In the genomic region with DNA sequence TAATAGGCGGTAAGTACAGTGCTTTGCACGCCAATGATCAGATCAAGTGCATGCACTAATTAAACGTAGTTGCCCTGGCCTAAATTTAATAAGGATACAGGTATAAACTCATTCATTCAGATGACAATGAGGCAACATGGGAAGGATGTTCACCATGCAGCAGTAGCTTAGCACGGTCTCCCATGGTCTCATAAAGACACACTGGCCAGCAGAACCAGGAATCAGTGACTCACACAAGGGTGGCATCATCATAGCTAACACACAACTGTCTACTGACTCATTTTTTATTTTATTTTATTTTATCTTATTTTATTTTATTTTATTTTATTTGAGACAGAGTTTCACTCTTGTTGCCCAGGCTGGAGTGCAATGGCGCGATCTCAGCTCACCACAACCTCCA, we compare ENCODE assay signal across 22 cellular contexts. TPM values are rescaled to one million over a fixed set of nuclear protein-coding genes. Genes with fewer than 3 reads are reported as not detected.
A peak's percentile ranks its signal among the peaks of the same experiment; 100 is the strongest.
DNase-seq lines count a peak whose midpoint lies in the region; ATAC-seq, FAIRE-seq and TF ChIP-seq lines count a peak whose summit lies in the region.
"Had no signal": no experiment of that assay in that cellular context is flagged by ENCODE, and none has a peak within 500 bp of the region (broad histone marks: within the 10 kb centered on the region; RNA-seq: fewer than 3 reads in every experiment).

No MANE protein-coding gene starts in this region.

- TF ChIP-seq CTCF in bronchial epithelial cell (IDR thresholded peaks at IDR 0.05; ENCODE audit: insufficient read depth, low read length, severe bottlenecking) (no peak), lower leg skin (IDR thresholded peaks at IDR 0.05) (no peak), HepG2 (CRISPR knock-in tag; IDR thresholded peaks at IDR 0.05) (no peak)

- no peaks in the 10 kb centered on the region for H3K79me2 ChIP-seq in HepG2 (ENCODE audit: insufficient read depth, low read length)

- H3K27me3 ChIP-seq in MG63 = no peaks in the 10 kb centered on the region
- H3K27me3 ChIP-seq in bronchial epithelial cell (ENCODE audit: control insufficient read depth, insufficient read depth, low read length) = no peaks in the 10 kb centered on the region
- H3K27me3 ChIP-seq in HepG2 (ENCODE audit: control insufficient read depth in 1 of 2, insufficient read depth in 2 of 2, low read length in 2 of 2) = no peaks in the 10 kb centered on the region
- H3K27me3 ChIP-seq: BLaER1, esophagus muscularis mucosa, neutrophil had no signal

- in situ Hi-C loops in HepG2 (cut with HindIII; ENCODE audit: extremely low pct_ligation_motif_present, low pct_unique_long_range_greater_than_20kb) = no loop called here

- H4K20me1 ChIP-seq in HepG2 (ENCODE audit: insufficient read depth, low read length) = no peaks in the 10 kb centered on the region
- H4K20me1 ChIP-seq: BLaER1 had no signal

- no TSS peak for BruUV-seq in HepG2 (replicated peaks; lab: Mats Ljungman, UMichigan)

- peaks cover 21% of the 10 kb centered on the region for H3K4me1 ChIP-seq in HepG2 (ENCODE audit: insufficient read depth, low read length)

- intact Hi-C loops in lower leg skin (cut with DNase I; ENCODE audit: low total_unique reads) = no loop called here
- intact Hi-C loops in HepG2 (cut with micrococcal nuclease; ENCODE audit: unreplicated experiment) = loop anchor here (10.0 kb wide), 1 partner anchor 55 kb away; no protein-coding TSS in a partner anchor

- DNase-seq in EL (peak; percentile 50), MG63 (peak; percentile 33), bronchial epithelial cell (ENCODE audit: low read depth) (peak; percentile 50), skeletal muscle cell (ENCODE audit: low read depth) (peak; percentile 33), lower leg skin (ENCODE audit: low spot score in 2 of 2) (no peak), HepG2 (ENCODE audit: low spot score) (no peak)
- DNase-seq: activated CD4-positive, alpha-beta T cell treated with anti-CD3 and anti-CD28 coated beads, Interleukin-2, amount 50 U/mL, for 48 hours; activated naive CD4-positive, alpha-beta T cell treated with anti-CD3 and anti-CD28 coated beads for 36 hours; effector CD4-positive, alpha-beta T cell; left ventricle myocardium inferior; MM.1S; NCI-H774; SIG-M5; stimulated activated CD4-positive, alpha-beta T cell treated with anti-CD3 and anti-CD28 coated beads, Interleukin-4, amount 100 ng/mL, for 24 hours; T-helper 1 cell; WERI-Rb-1 had no signal

- FAIRE-seq in bronchial epithelial cell (lab: Jason Lieb, UNC) (no peak), HepG2 (lab: Jason Lieb, UNC) (no peak)
- FAIRE-seq: astrocyte, G401.6 had no signal

- CTCF ChIA-PET in HepG2 (lab: Yijun Ruan, JAX; ENCODE audit: low intra/inter-chr PET ratio, low total read pairs) = no interaction called here

- no peak overlapping the region for H3K9ac ChIP-seq in HepG2 (ENCODE audit: insufficient read depth, low read depth, low read length)
- H3K9ac ChIP-seq: BLaER1 had no signal

- POLR2A ChIA-PET in HepG2 (lab: Yijun Ruan, JAX) = no interaction called here

- TF ChIP-seq EP300 in HepG2 (IDR thresholded peaks at IDR 0.05; ENCODE audit: low read depth in 2 of 2, low read length in 2 of 2) (no peak), HepG2 (CRISPR knock-in tag; IDR thresholded peaks at IDR 0.05; ENCODE audit: borderline replicate concordance) (no peak)

- no peak for TF ChIP-seq RAD21 in HepG2 (CRISPR knock-in tag; IDR thresholded peaks at IDR 0.05)

- no peaks in the 10 kb centered on the region for H3K9me3 ChIP-seq in MG63
- H3K9me3 ChIP-seq in HepG2 (ENCODE audit: low read length) = no peaks in the 10 kb centered on the region
- H3K9me3 ChIP-seq: esophagus muscularis mucosa, left ventricle myocardium inferior, neutrophil had no signal

- ATAC-seq in HG02798 (IDR thresholded peaks at IDR 0.05; ENCODE audit: poor library complexity, unreplicated experiment) (no peak), HepG2 (no peak)

- H3K4me3 ChIP-seq in MG63 = no peak overlapping the region
- no peak overlapping the region for H3K4me3 ChIP-seq in bronchial epithelial cell (ENCODE audit: low read depth, low read length)
- no peak overlapping the region for H3K4me3 ChIP-seq in skeletal muscle cell (ENCODE audit: low read depth, low read length)
- H3K4me3 ChIP-seq in lower leg skin (ENCODE audit: low read depth, poor library complexity, severe bottlenecking) = no peak overlapping the region
- no peak overlapping the region for H3K4me3 ChIP-seq in HepG2 (replicated peaks in 1 of 3; ENCODE audit: insufficient read depth in 1 of 3, low read depth in 2 of 3, low read length in 3 of 3)
- H3K4me3 ChIP-seq: BLaER1, esophagus muscularis mucosa, left ventricle myocardium inferior had no signal

- 92 to 98% methylated on average over 6 of the region's 6 CpGs for WGBS in lower leg skin, 2 donors
- WGBS in HepG2 (ENCODE audit: low lambda C conversion rate) = 83% methylated on average over 6 of the region's 6 CpGs

- H3K27ac ChIP-seq in HepG2 (ENCODE audit: extremely low read length, insufficient read depth, low read length) = no peak overlapping the region
- H3K27ac ChIP-seq: BLaER1, esophagus muscularis mucosa, left ventricle myocardium inferior, WERI-Rb-1 had no signal

- TF ChIP-seq POLR2A in lower leg skin (IDR thresholded peaks at IDR 0.05) (no peak), HepG2 (IDR thresholded peaks at IDR 0.05; ENCODE audit: insufficient read depth in 1 of 2, low read depth in 2 of 2, low read length in 2 of 2) (no peak)

- H3K4me2 ChIP-seq in HepG2 (ENCODE audit: low read depth, low read length) = no peak overlapping the region
- H3K4me2 ChIP-seq: BLaER1 had no signal

- no peak overlapping the region for H2AFZ ChIP-seq in HepG2 (ENCODE audit: low read length)

- no peaks in the 10 kb centered on the region for H3K36me3 ChIP-seq in MG63
- peaks cover 1% of the 10 kb centered on the region for H3K36me3 ChIP-seq in bronchial epithelial cell (ENCODE audit: control insufficient read depth, insufficient read depth, low read length)
- H3K36me3 ChIP-seq in HepG2 (replicated peaks in 1 of 2; ENCODE audit: control insufficient read depth in 1 of 2, insufficient read depth in 2 of 2, low read length in 2 of 2) = no peaks in the 10 kb centered on the region
- H3K36me3 ChIP-seq: BLaER1, esophagus muscularis mucosa, left ventricle myocardium inferior, neutrophil, WERI-Rb-1 had no signal

TF ChIP-seq in HepG2, 621 proteins besides CTCF, POLR2A, EP300 and RAD21 (continues in another document):
- TF ChIP-seq ZNF562 (CRISPR knock-in tag; IDR thresholded peaks at IDR 0.05; ENCODE audit: borderline replicate concordance) (no peak), RBFOX2 (IDR thresholded peaks at IDR 0.05; ENCODE audit: low read depth, low read length) (no peak), BORCS8-MEF2B (CRISPR knock-in tag; IDR thresholded peaks at IDR 0.05) (no peak), NFYC (CRISPR knock-in tag; IDR thresholded peaks at IDR 0.05) (no peak), ZNF224 (CRISPR knock-in tag; IDR thresholded peaks at IDR 0.05) (no peak), MTF2 (CRISPR knock-in tag; IDR thresholded peaks at IDR 0.05; ENCODE audit: borderline replicate concordance) (no peak), NR2C2 (CRISPR knock-in tag; IDR thresholded peaks at IDR 0.05; ENCODE audit: borderline replicate concordance) (no peak), ZNF234 (CRISPR knock-in tag; conservative IDR thresholded peaks at IDR 0.05) (no peak), ZNF619 (CRISPR knock-in tag; IDR thresholded peaks at IDR 0.05) (no peak)
- TF ChIP-seq, protein P1, sequence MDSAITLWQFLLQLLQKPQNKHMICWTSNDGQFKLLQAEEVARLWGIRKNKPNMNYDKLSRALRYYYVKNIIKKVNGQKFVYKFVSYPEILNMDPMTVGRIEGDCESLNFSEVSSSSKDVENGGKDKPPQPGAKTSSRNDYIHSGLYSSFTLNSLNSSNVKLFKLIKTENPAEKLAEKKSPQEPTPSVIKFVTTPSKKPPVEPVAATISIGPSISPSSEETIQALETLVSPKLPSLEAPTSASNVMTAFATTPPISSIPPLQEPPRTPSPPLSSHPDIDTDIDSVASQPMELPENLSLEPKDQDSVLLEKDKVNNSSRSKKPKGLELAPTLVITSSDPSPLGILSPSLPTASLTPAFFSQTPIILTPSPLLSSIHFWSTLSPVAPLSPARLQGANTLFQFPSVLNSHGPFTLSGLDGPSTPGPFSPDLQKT (CRISPR knock-in tag; IDR thresholded peaks at IDR 0.05; ENCODE audit: borderline replicate concordance) = no peak
- TF ChIP-seq, protein P2, sequence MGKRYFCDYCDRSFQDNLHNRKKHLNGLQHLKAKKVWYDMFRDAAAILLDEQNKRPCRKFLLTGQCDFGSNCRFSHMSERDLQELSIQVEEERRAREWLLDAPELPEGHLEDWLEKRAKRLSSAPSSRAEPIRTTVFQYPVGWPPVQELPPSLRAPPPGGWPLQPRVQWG (CRISPR knock-in tag; IDR thresholded peaks at IDR 0.05; ENCODE audit: borderline replicate concordance, low read depth) = no peak

RNA-seq across cellular contexts. Expression of gene TMEM156, which starts 42.7 kb away (rescaled TPM):
- total RNA-seq in MG63 (2014; rRNA removed; shearing (Covaris generic); ENCODE audit: low replicate concordance) = 12.1 and 12.2 TPM in 2 replicates
- total RNA-seq in bronchial epithelial cell (2.0 and 3.4 TPM in 2 replicates), lower leg skin (under 1 TPM in 3 of 4 donors, not detected in 1; 0.12 to 0.52 (median 0.23) TPM), HepG2 (2016; rRNA removed; fragmentation: Illumina TruSeq; extraction: Trizol) (not detected in 2 replicates)
- not detected in 2 replicates for total RNA-seq in HepG2 (2016; cell fraction: cytosol; rRNA removed; fragmentation: Illumina TruSeq; extraction: Trizol; ENCODE audit: low read depth)
- not detected in 2 replicates for total RNA-seq in HepG2 (2016; cell fraction: insoluble cytoplasmic fraction; rRNA removed; fragmentation: Illumina TruSeq; extraction: Trizol)
- not detected in 2 replicates for total RNA-seq in HepG2 (2016; cell fraction: membrane; rRNA removed; fragmentation: Illumina TruSeq; extraction: Trizol)
- not detected in 2 replicates for total RNA-seq in HepG2 (2016; cell fraction: nucleus; rRNA removed; fragmentation: Illumina TruSeq; extraction: Trizol)
- 1.2 and 1.6 TPM in 2 replicates for polyA plus RNA-seq in HepG2 (2011; rRNA removed)
- polyA plus RNA-seq in HepG2 (2011; cell fraction: cytosol; rRNA removed) = 0.63 and 0.91 TPM in 2 replicates
- 0.13 and 0.31 TPM in 2 replicates for polyA plus RNA-seq in HepG2 (2011; cell fraction: nucleus; rRNA removed)
- 0.13 and 1.2 TPM in 2 replicates for polyA plus RNA-seq in HepG2 (2012)
- 0.10 TPM in 1 of 2 replicates, not detected in the other for polyA plus RNA-seq in HepG2 (2016; cell fraction: cytosol; fragmentation: Illumina TruSeq; extraction: Trizol; ENCODE audit: low read depth)
- polyA plus RNA-seq in HepG2 (2016; cell fraction: insoluble cytoplasmic fraction; fragmentation: Illumina TruSeq; extraction: Trizol; ENCODE audit: low read depth) = not detected in 2 replicates
- 0.13 TPM in 1 of 2 replicates, not detected in the other for polyA plus RNA-seq in HepG2 (2016; cell fraction: membrane; fragmentation: Illumina TruSeq; extraction: Trizol; ENCODE audit: low read depth)
- not detected in 2 replicates for polyA plus RNA-seq in HepG2 (2016; cell fraction: nucleus; fragmentation: Illumina TruSeq; extraction: Trizol; ENCODE audit: insufficient read depth, low read depth)
- 0.50 and 1.8 TPM in 2 replicates for polyA minus RNA-seq in HepG2 (2011; rRNA and poly(A)+ RNA removed; ENCODE audit: low replicate concordance)
- 0.49 and 0.62 TPM in 2 replicates for polyA minus RNA-seq in HepG2 (2011; cell fraction: cytosol; rRNA and poly(A)+ RNA removed)
- polyA minus RNA-seq in HepG2 (2011; cell fraction: nucleus; rRNA and poly(A)+ RNA removed) = 1.2 TPM in 2 replicates
- total RNA-seq: left ventricle myocardium inferior had no signal

Comparison
In these comparisons a context has a peak if more than half of its experiments do, and no peak if none do; other contexts are left out.
1. DNase-seq: peak in EL (single experiment), MG63 (single experiment), bronchial epithelial cell (single experiment) and skeletal muscle cell (single experiment); none in lower leg skin (0 of 2) and HepG2 (single experiment).